Comparison of ENCODE assay signal across 19 cellular contexts in the genomic region with DNA sequence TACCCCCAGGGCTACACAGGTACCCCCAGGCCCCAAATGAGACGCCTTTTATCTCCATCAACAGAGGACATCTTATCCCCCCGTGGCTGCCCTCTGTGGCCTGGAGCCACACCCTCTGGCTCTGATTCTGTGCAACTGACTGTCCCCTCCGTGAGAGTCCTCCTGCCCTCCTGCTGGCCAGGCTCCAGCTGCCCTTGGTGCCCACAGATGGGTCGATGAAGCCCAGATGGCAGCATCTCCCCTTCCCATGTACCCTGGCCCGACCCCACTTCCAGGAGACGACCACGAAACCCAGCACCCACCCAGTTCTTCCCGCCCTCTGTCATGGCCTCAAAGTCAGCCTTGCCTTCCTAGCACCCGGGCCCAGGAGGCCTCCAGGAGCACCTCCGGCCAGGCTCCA. TPM values are rescaled to one million over a fixed set of nuclear protein-coding genes. Genes with fewer than 3 reads are reported as not detected.
DNase-seq lines count a peak whose midpoint lies in the region; ATAC-seq and TF ChIP-seq lines count a peak whose summit lies in the region.
"Had no signal": no experiment of that assay in that cellular context is flagged by ENCODE, and none has a peak within 500 bp of the region (broad histone marks: within the 10 kb centered on the region; RNA-seq: fewer than 3 reads in every experiment).

No MANE protein-coding gene starts in this region.

- H3K36me3 ChIP-seq in Karpas-422 (ENCODE audit: insufficient read depth, low read length) = no peaks in the 10 kb centered on the region
- H3K36me3 ChIP-seq: BLaER1 had no signal

- H4K20me1 ChIP-seq in Karpas-422 (ENCODE audit: insufficient read depth, low read depth, low read length) = no peaks in the 10 kb centered on the region
- H4K20me1 ChIP-seq: BLaER1 had no signal

- no peak for ATAC-seq in effector memory CD8-positive, alpha-beta T cell (replicated peaks)
- ATAC-seq in GM21515 (IDR thresholded peaks at IDR 0.05; ENCODE audit: unreplicated experiment) = no peak
- no peak for ATAC-seq in HG02884 (IDR thresholded peaks at IDR 0.05; ENCODE audit: unreplicated experiment)
- ATAC-seq: HepG2 had no signal

- H3K4me2 ChIP-seq in Karpas-422 (ENCODE audit: low read depth, low read length, poor library complexity, severe bottlenecking) = no peak overlapping the region
- H3K4me2 ChIP-seq: BLaER1 had no signal

- H3K4me3 Mint-ChIP-seq in effector memory CD8-positive, alpha-beta T cell = no peak overlapping the region
- H3K4me3 Mint-ChIP-seq in osteocyte (ENCODE audit: unreplicated experiment) = no peak overlapping the region
- H3K4me3 Mint-ChIP-seq: CD14-positive monocyte, H9 had no signal

- no peak for TF ChIP-seq CTCF in osteocyte (IDR thresholded peaks at IDR 0.05)

- H3K4me1 ChIP-seq in Karpas-422 (ENCODE audit: low read length) = no peaks in the 10 kb centered on the region

- H3K9me2 ChIP-seq in Karpas-422 (replicated peaks; ENCODE audit: insufficient read depth, low read length) = no peaks in the 10 kb centered on the region

- H3K27me3 ChIP-seq in Karpas-422 (ENCODE audit: low read length) = no peaks in the 10 kb centered on the region
- H3K27me3 ChIP-seq: BLaER1 had no signal

- no peak overlapping the region for H3K27ac ChIP-seq in Karpas-422 (ENCODE audit: low read length)

- H3K27me3 Mint-ChIP-seq in effector memory CD8-positive, alpha-beta T cell = no peaks in the 10 kb centered on the region
- no peaks in the 10 kb centered on the region for H3K27me3 Mint-ChIP-seq in osteocyte (ENCODE audit: unreplicated experiment)
- H3K27me3 Mint-ChIP-seq: CD4-positive, alpha-beta memory T cell had no signal

- no peak overlapping the region for H3K4me3 ChIP-seq in Karpas-422 (ENCODE audit: low read length)
- H3K4me3 ChIP-seq: BLaER1 had no signal

- no peaks in the 10 kb centered on the region for H3K79me2 ChIP-seq in Karpas-422 (ENCODE audit: low read length)

- H3K9me3 Mint-ChIP-seq in effector memory CD8-positive, alpha-beta T cell = no peaks in the 10 kb centered on the region
- H3K9me3 Mint-ChIP-seq in osteocyte (ENCODE audit: unreplicated experiment) = peaks cover 8% of the 10 kb centered on the region

- no peak overlapping the region for H2AFZ ChIP-seq in Karpas-422 (ENCODE audit: low read length)

- peaks cover 13 to 44% of the 10 kb centered on the region in 2 donors for H3K4me1 Mint-ChIP-seq in effector memory CD8-positive, alpha-beta T cell (ENCODE audit: low read depth in 2 of 2)
- H3K4me1 Mint-ChIP-seq in osteocyte (ENCODE audit: unreplicated experiment) = peaks cover 6% of the 10 kb centered on the region

- no peaks in the 10 kb centered on the region for H3K9me3 ChIP-seq in Karpas-422 (ENCODE audit: low read length)

- H3K27ac Mint-ChIP-seq in effector memory CD8-positive, alpha-beta T cell = peak overlapping the region; percentile 81 to 84
- H3K27ac Mint-ChIP-seq in osteocyte (ENCODE audit: unreplicated experiment) = no peak overlapping the region
- H3K27ac Mint-ChIP-seq: H9 had no signal

- peak; percentile 52 for DNase-seq in activated CD8-positive, alpha-beta memory T cell treated with anti-CD3 and anti-CD28 coated beads for 24 hours
- DNase-seq in activated CD8-positive, alpha-beta memory T cell treated with anti-CD3 and anti-CD28 coated beads, Interleukin-2, amount 50 U/mL, for 4 hours = no peak
- DNase-seq in Karpas-422 (peak; percentile 24), osteocyte (ENCODE audit: extremely low spot score, unreplicated experiment) (peak; percentile 70), glomerular visceral epithelial cell (ENCODE audit: extremely low spot score) (no peak)
- DNase-seq in effector memory CD8-positive, alpha-beta T cell = no peak
- DNase-seq: 8988T; CD4-positive, alpha-beta memory T cell; DMS153; DMS79 treated with DMSO at 0.1 percent for 48 hours; GF-D8; H9 had no signal

- peaks cover 4% of the 10 kb centered on the region for H3K36me3 Mint-ChIP-seq in effector memory CD8-positive, alpha-beta T cell (ENCODE audit: insufficient read depth)
- H3K36me3 Mint-ChIP-seq in osteocyte (ENCODE audit: unreplicated experiment) = no peaks in the 10 kb centered on the region
- H3K36me3 Mint-ChIP-seq: CD14-positive monocyte; CD4-positive, alpha-beta memory T cell had no signal

- no peak overlapping the region for H3K9ac ChIP-seq in Karpas-422 (ENCODE audit: low read length)
- H3K9ac ChIP-seq: BLaER1 had no signal

RNA-seq across cellular contexts. Expression of a gene that starts 9.6 kb away (rescaled TPM):
- 1.6 TPM in 1 of 2 replicates, not detected in the other for total RNA-seq in Karpas-422 (2014; rRNA removed; shearing (Covaris generic); ENCODE audit: low replicate concordance)
- total RNA-seq in osteocyte = not detected in 2 replicates
- total RNA-seq: A673; CD4-positive, alpha-beta memory T cell; H1; H9; HepG2 had no signal

RNA-seq across cellular contexts. Expression of a gene that starts 16.0 kb away (rescaled TPM):
- total RNA-seq in Karpas-422 (2014; rRNA removed; shearing (Covaris generic); ENCODE audit: low replicate concordance) = not detected in 2 replicates
- not detected in 2 replicates for total RNA-seq in osteocyte
- total RNA-seq: A673, H1, H9, HepG2 had no signal

RNA-seq across cellular contexts. Expression of a gene that starts 22.5 kb away (rescaled TPM):
- not detected in 2 replicates for total RNA-seq in Karpas-422 (2014; rRNA removed; shearing (Covaris generic); ENCODE audit: low replicate concordance)
- total RNA-seq in osteocyte = not detected in 2 replicates
- total RNA-seq: A673; CD4-positive, alpha-beta memory T cell; H1; H9; HepG2 had no signal

RNA-seq across cellular contexts. Expression of a gene that starts 25.5 kb away (rescaled TPM):
- total RNA-seq in Karpas-422 (2014; rRNA removed; shearing (Covaris generic); ENCODE audit: low replicate concordance) = not detected in 2 replicates
- not detected in 2 replicates for total RNA-seq in osteocyte
- total RNA-seq: A673; CD4-positive, alpha-beta memory T cell; H1; H9; HepG2 had no signal

RNA-seq across cellular contexts. Expression of a gene that starts 44.5 kb away (rescaled TPM):
- total RNA-seq in Karpas-422 (2014; rRNA removed; shearing (Covaris generic); ENCODE audit: low replicate concordance) = not detected in 2 replicates
- total RNA-seq in osteocyte = not detected in 2 replicates
- total RNA-seq: A673; CD4-positive, alpha-beta memory T cell; H1; H9; HepG2 had no signal

Comparison
In these comparisons a context has a peak if more than half of its experiments do, and no peak if none do; other contexts are left out.
1. DNase-seq: peak in activated CD8-positive, alpha-beta memory T cell treated with anti-CD3 and anti-CD28 coated beads for 24 hours (single experiment), Karpas-422 (single experiment) and osteocyte (single experiment); none in activated CD8-positive, alpha-beta memory T cell treated with anti-CD3 and anti-CD28 coated beads, Interleukin-2, amount 50 U/mL, for 4 hours (single experiment), effector memory CD8-positive, alpha-beta T cell (0 of 3) and glomerular visceral epithelial cell (single experiment).